ENCODE assay signal across 8 cellular contexts in the genomic region with DNA sequence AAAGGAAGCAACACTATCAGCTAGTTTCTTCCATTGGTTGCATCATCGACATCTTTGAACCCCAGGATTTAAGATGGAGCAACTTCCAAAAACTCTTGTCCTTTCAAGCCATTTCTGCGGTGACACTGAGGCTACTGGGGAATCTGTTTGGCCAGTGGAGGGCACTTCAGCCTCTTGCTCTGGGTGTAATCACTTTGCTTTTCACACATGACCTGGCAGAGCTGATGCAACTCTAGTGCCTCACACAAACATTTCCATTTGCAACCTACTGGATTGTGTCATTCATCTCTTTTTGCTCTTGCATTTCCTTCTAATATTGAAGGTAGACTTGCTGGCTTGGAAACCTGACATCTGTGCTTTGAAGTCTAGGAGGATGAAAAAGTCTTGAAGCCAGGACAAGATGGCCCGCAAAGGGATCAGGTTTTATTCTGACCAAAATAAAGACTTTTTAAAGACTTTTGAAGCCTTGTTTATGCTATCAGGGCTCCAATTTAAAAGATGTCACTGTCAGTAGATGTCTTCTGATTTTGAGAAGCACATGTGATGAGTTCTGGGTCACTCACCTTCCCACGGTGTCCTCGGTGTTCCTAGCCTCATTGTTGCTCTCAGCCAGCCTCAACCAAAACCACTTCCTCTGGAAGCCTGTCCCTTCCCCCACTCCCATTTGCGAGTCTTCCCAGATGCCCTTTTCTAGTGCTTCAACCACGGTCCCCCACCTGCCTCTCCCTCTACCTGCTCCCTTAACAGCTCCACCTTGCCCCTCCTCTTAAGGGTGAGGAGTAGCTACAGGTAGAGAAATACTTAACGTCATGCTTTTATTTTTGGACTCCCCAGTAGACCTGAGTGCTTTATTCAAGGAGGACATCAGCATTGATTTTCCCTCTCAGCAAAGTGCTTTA.
A peak's percentile ranks its signal among the peaks of the same experiment; 100 is the strongest.
DNase-seq lines count a peak whose midpoint lies in the region; ATAC-seq and TF ChIP-seq lines count a peak whose summit lies in the region.

No MANE protein-coding gene starts in this region.

- H3K27me3 ChIP-seq in mammary epithelial cell (ENCODE audit: insufficient read depth, low read length), result no peaks in the 10 kb centered on the region

- no peak overlapping the region for H3K4me2 ChIP-seq in mammary epithelial cell (ENCODE audit: insufficient read depth, low read depth, low read length)

- H3K36me3 ChIP-seq in mammary epithelial cell (ENCODE audit: insufficient read depth, low read length), result no peaks in the 10 kb centered on the region

- DNase-seq in EL, result peak; percentile 76
- DNase-seq in HFF-Myc (ENCODE audit: extremely low read depth, low read depth), result peak; percentile 40
- peak; percentile 68 for DNase-seq in NCI-H226
- DNase-seq in mammary epithelial cell, result peak; percentile 58
- DNase-seq in left colon, result peak in 1 of 2 donors; percentile 24
- DNase-seq in activated CD8-positive, alpha-beta memory T cell treated with anti-CD3 and anti-CD28 coated beads for 24 hours, result no peak
- no peak for DNase-seq in cerebellar nuclear complex (lab: John Stamatoyannopoulos, UW)

- peaks cover 3% of the 10 kb centered on the region for H3K9me3 ChIP-seq in mammary epithelial cell (replicated peaks; ENCODE audit: insufficient read depth, low read length)

- H4K20me1 ChIP-seq in mammary epithelial cell (ENCODE audit: insufficient read depth, low read length), result no peaks in the 10 kb centered on the region

- 91% methylated on average over 8 of the region's 8 CpGs for WGBS in mammary epithelial cell (ENCODE audit: low coverage, missing lambda C conversion rate)

- H3K4me3 ChIP-seq in HFF-Myc (replicated peaks; ENCODE audit: low read depth, low read length) (no peak overlapping the region), mammary epithelial cell (replicated peaks in 1 of 3; ENCODE audit: insufficient read depth in 1 of 3, low read depth in 2 of 3, low read length in 3 of 3) (no peak overlapping the region)

- H3K4me1 ChIP-seq in mammary epithelial cell (ENCODE audit: insufficient read depth, low read length), result peaks cover 7% of the 10 kb centered on the region

- in situ Hi-C loops in mammary epithelial cell (cut with MboI; ENCODE audit: low sequenced_read_pairs in 2 of 2), result loop anchor here in 1 of 2 donors (10.0 kb wide), 1 partner anchor 113 kb away; no protein-coding TSS in a partner anchor

- BruUV-seq in mammary epithelial cell (replicated peaks; lab: Mats Ljungman, UMichigan), result no TSS peak

- no peaks in the 10 kb centered on the region for H3K79me2 ChIP-seq in mammary epithelial cell (ENCODE audit: insufficient read depth, low read length)

- H3K9ac ChIP-seq in mammary epithelial cell (ENCODE audit: insufficient read depth, low read length), result no peak overlapping the region

- dilution Hi-C loops in mammary epithelial cell (cut with HindIII; ENCODE audit: low sequenced_read_pairs), result no loop called here

- peak; percentile 51 for TF ChIP-seq CTCF in HFF-Myc (IDR thresholded peaks at IDR 0.05; ENCODE audit: low read depth, low read length, missing control alignments)
- TF ChIP-seq CTCF in mammary epithelial cell (conservative IDR thresholded peaks at IDR 0.05 in 1 of 2, IDR thresholded peaks at IDR 0.05 in 1 of 2; ENCODE audit: extremely low read depth in 1 of 2, insufficient read depth in 1 of 2, low read depth in 1 of 2, low read length in 2 of 2), result peak; percentile 49 to 77

- H2AFZ ChIP-seq in mammary epithelial cell (ENCODE audit: low read depth, low read length), result peak overlapping the region; percentile 60

- no peak overlapping the region for H3K27ac ChIP-seq in mammary epithelial cell (ENCODE audit: insufficient read depth, low read depth, low read length)

- intact Hi-C loops in mammary epithelial cell (cut with micrococcal nuclease) (loop anchor here (1.0 kb wide), 1 partner anchor 119 kb away; no protein-coding TSS in a partner anchor), left colon (cut with DNase I, micrococcal nuclease) (loop anchor here in 1 of 2 donors (5.0 kb wide), 1 partner anchor 120 kb away; no protein-coding TSS in a partner anchor)

- ATAC-seq in left colon (peak; percentile 73), HG02763 (IDR thresholded peaks at IDR 0.05; ENCODE audit: unreplicated experiment) (no peak)

- CTCF ChIA-PET in mammary epithelial cell (lab: Charles Lee; ENCODE audit: low non-redundant PET), result interaction anchor here (0.7 kb wide), 1 partner anchor 119 kb away, joined by 3 read pairs; no protein-coding TSS in a partner anchor

Comparison
In these comparisons a context has a peak if more than half of its experiments do, and no peak if none do; other contexts are left out.
1. DNase-seq: peak in EL (single experiment), HFF-Myc (single experiment), NCI-H226 (single experiment) and mammary epithelial cell (single experiment); none in activated CD8-positive, alpha-beta memory T cell treated with anti-CD3 and anti-CD28 coated beads for 24 hours (single experiment) and cerebellar nuclear complex (0 of 2).